6 cellular contexts compared by ENCODE assay signal in the genomic region with DNA sequence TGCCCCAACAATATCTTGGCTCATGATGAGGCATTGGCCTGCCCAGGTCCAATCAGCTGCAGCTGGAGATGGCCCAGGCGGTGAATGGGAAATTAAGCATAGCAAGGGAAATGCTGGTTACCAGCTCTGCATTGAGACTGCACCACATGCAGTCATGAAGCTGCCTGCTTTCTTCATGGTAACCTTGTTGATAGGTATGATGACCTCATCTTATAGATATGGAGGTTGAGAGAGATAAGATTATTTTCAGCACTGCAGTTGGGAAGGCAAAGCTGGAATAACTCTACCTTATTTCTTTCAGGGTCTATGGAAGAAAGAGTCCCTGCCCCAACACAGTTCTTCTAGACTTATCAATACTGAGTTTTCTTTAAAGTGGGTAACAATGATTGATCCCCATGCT.
"Had no signal": no experiment of that assay in that cellular context is flagged by ENCODE, and none has a peak within 500 bp of the region (broad histone marks: within the 10 kb centered on the region; RNA-seq: fewer than 3 reads in every experiment).

No MANE protein-coding gene starts in this region.

- H3K9ac ChIP-seq: KMS-11 had no signal

- FAIRE-seq: HTR-8/SVneo had no signal

- H3K4me2 ChIP-seq: KMS-11 had no signal

- H3K27ac ChIP-seq: HL-60, KMS-11 had no signal

- DNase-seq: IMR-90, KBM-7, KG1 had no signal
